ENCODE assay signal across 1 cellular context in genomic region chr2:241197246-241197645, GRCh38. TPM values are rescaled to one million over a fixed set of nuclear protein-coding genes. Genes with fewer than 3 reads are reported as not detected.
"Had no signal": no experiment of that assay in that cellular context is flagged by ENCODE, and none has a peak within 500 bp of the region (broad histone marks: within the 10 kb centered on the region; RNA-seq: fewer than 3 reads in every experiment).

No MANE protein-coding gene starts in this region.

RNA-seq across cellular contexts. Expression of gene PASK, which starts 48.0 kb away (rescaled TPM):
- total RNA-seq: ascending aorta had no signal
